In genomic region chr1:119607097-119607807, GRCh38 we compare ENCODE assay signal across 1 cellular context. TPM values are rescaled to one million over a fixed set of nuclear protein-coding genes. Genes with fewer than 3 reads are reported as not detected.
"Had no signal": no experiment of that assay in that cellular context is flagged by ENCODE, and none has a peak within 500 bp of the region (broad histone marks: within the 10 kb centered on the region; RNA-seq: fewer than 3 reads in every experiment).

No MANE protein-coding gene starts in this region.

RNA-seq across cellular contexts. Expression of gene ZNF697, which starts 40.8 kb away (rescaled TPM):
- polyA plus RNA-seq: naive thymus-derived CD8-positive, alpha-beta T cell had no signal
